In genomic region chr6:209432-210103, GRCh38 we compare ENCODE assay signal across 10 cellular contexts.
DNase-seq lines count a peak whose midpoint lies in the region; ATAC-seq and FAIRE-seq lines count a peak whose summit lies in the region.
"Had no signal": no experiment of that assay in that cellular context is flagged by ENCODE, and none has a peak within 500 bp of the region (broad histone marks: within the 10 kb centered on the region; RNA-seq: fewer than 3 reads in every experiment).

No MANE protein-coding gene starts in this region.

- H3K4me3 Mint-ChIP-seq in T-helper 17 cell: peak overlapping the region; percentile 98
- H3K4me3 Mint-ChIP-seq in naive thymus-derived CD4-positive, alpha-beta T cell: peak overlapping the region in 7 of 10 donors; percentile 5 to 64 (median 59)

- H3K9me3 Mint-ChIP-seq in naive thymus-derived CD4-positive, alpha-beta T cell: peaks cover 0 to 10% (median 0%) of the 10 kb centered on the region in 11 donors

- peaks cover 5% of the 10 kb centered on the region for H3K27me3 Mint-ChIP-seq in T-helper 17 cell
- H3K27me3 Mint-ChIP-seq in naive thymus-derived CD4-positive, alpha-beta T cell: peaks cover 0 to 16% (median 0%) of the 10 kb centered on the region in 5 donors

- CTCF ChIA-PET in naive thymus-derived CD4-positive, alpha-beta T cell (lab: Charles Lee): no interaction called here

- peak; percentile 97 for FAIRE-seq in GM18507 (lab: Jason Lieb, UNC)
- no peak for FAIRE-seq in frontal cortex (lab: Jason Lieb, UNC)

- peaks cover 3% of the 10 kb centered on the region for H3K36me3 Mint-ChIP-seq in T-helper 17 cell (ENCODE audit: low read depth)
- H3K36me3 Mint-ChIP-seq in naive thymus-derived CD4-positive, alpha-beta T cell: peaks cover 0 to 8% (median 4%) of the 10 kb centered on the region in 5 donors

- H3K4me1 Mint-ChIP-seq in T-helper 17 cell: peaks cover 12% of the 10 kb centered on the region
- H3K4me1 Mint-ChIP-seq in naive thymus-derived CD4-positive, alpha-beta T cell: peaks cover 0 to 34% (median 6%) of the 10 kb centered on the region in 7 donors

- ATAC-seq in HG02571 (IDR thresholded peaks at IDR 0.05; ENCODE audit: unreplicated experiment) (peak; percentile 60), T-helper 17 cell (peak; percentile 85), HG02678 (IDR thresholded peaks at IDR 0.05; ENCODE audit: unreplicated experiment) (no peak)
- peak; percentile 56 for ATAC-seq in naive thymus-derived CD4-positive, alpha-beta T cell

- H3K27ac Mint-ChIP-seq in T-helper 17 cell: peak overlapping the region; percentile 97
- H3K27ac Mint-ChIP-seq in naive thymus-derived CD4-positive, alpha-beta T cell: peak overlapping the region in 1 of 9 donors; percentile 61

- no peaks in the 10 kb centered on the region for H3K27me3 ChIP-seq in naive thymus-derived CD4-positive, alpha-beta T cell (ENCODE audit: control insufficient read depth in 2 of 2, insufficient read depth in 2 of 2, low read length in 2 of 2)
- H3K27me3 ChIP-seq: cardiac muscle cell had no signal

- H3K4me1 ChIP-seq in naive thymus-derived CD4-positive, alpha-beta T cell (ENCODE audit: control insufficient read depth in 2 of 2, insufficient read depth in 2 of 2, low read length in 2 of 2): peaks cover 0 to 9% of the 10 kb centered on the region in 2 donors

- H3K36me3 ChIP-seq in naive thymus-derived CD4-positive, alpha-beta T cell (ENCODE audit: control insufficient read depth in 2 of 3, insufficient read depth in 3 of 3, low read length in 3 of 3): no peaks in the 10 kb centered on the region
- H3K36me3 ChIP-seq: cardiac muscle cell had no signal

- DNase-seq in GM18507 (ENCODE audit: extremely low spot score, insufficient read length, low read depth): no peak
- no peak for DNase-seq in T-helper 17 cell
- DNase-seq in naive thymus-derived CD4-positive, alpha-beta T cell: no peak
- no peak for DNase-seq in GM03348 (ENCODE audit: low spot score)
- DNase-seq in frontal cortex (ENCODE audit: low spot score in 2 of 2): no peak
- DNase-seq in NCI-H446 treated with DMSO at 0.1 percent for 48 hours (lab: John Stamatoyannopoulos, UW): no peak
- DNase-seq: NK-92 treated with Interleukin-12 subunit alpha and Interleukin-12 subunit beta, amount 100 ng/mL, for 24 hours had no signal

- intact Hi-C loops in naive thymus-derived CD4-positive, alpha-beta T cell (cut with micrococcal nuclease): no loop called here

- POLR2A ChIA-PET in naive thymus-derived CD4-positive, alpha-beta T cell (lab: Charles Lee): no interaction called here

- H3K4me3 ChIP-seq in naive thymus-derived CD4-positive, alpha-beta T cell (ENCODE audit: low read length): peak overlapping the region; percentile 48
- H3K4me3 ChIP-seq: cardiac muscle cell had no signal

- H3K9me3 ChIP-seq in T-helper 17 cell (ENCODE audit: control insufficient read depth, low read length, poor library complexity, severe bottlenecking): no peaks in the 10 kb centered on the region
- no peaks in the 10 kb centered on the region for H3K9me3 ChIP-seq in naive thymus-derived CD4-positive, alpha-beta T cell (ENCODE audit: control insufficient read depth in 2 of 3, low read length in 3 of 3)

- H3K27ac ChIP-seq in naive thymus-derived CD4-positive, alpha-beta T cell (ENCODE audit: low read depth, low read length): no peak overlapping the region
- H3K27ac ChIP-seq: cardiac muscle cell had no signal
